Comparison of ENCODE assay signal across 34 cellular contexts in genomic region chr1:229180161-229180560, GRCh38.
"Had no signal": no experiment of that assay in that cellular context is flagged by ENCODE, and none has a peak within 500 bp of the region (broad histone marks: within the 10 kb centered on the region; RNA-seq: fewer than 3 reads in every experiment).

No MANE protein-coding gene starts in this region.

- ATAC-seq: activated CD8-positive, alpha-beta memory T cell treated with anti-CD3 and anti-CD28 coated beads, Interleukin-2, amount 10 ng/mL, durations not matched to agents 7 days and 5 days; activated naive CD4-positive, alpha-beta T cell treated with anti-CD3 and anti-CD28 coated beads, Interleukin-2, amount 50 U/mL, for 72 hours; activated naive CD8-positive, alpha-beta T cell treated with anti-CD3 and anti-CD28 coated beads, Interleukin-2, amount 50 U/mL, for 24 hours; body of pancreas; Panc1; Right ventricle myocardium inferior had no signal

- H3K4me3 Mint-ChIP-seq: activated B cell treated with CpG ODN at 0.5 μM for 24 hours; activated CD4-positive, alpha-beta T cell treated with anti-CD3 and anti-CD28 coated beads, Interleukin-2, amount 10 ng/mL, durations not matched to agents 24 days and 14 days; activated CD8-positive, alpha-beta memory T cell treated with anti-CD3 and anti-CD28 coated beads, Interleukin-2, amount 10 ng/mL, durations not matched to agents 7 days and 5 days; activated naive CD8-positive, alpha-beta T cell treated with anti-CD3 and anti-CD28 coated beads, Interleukin-2, amount 50 U/mL, for 24 hours; activated T-cell treated with anti-CD3 and anti-CD28 coated beads, Interleukin-2, amount 50 U/mL, for 24 hours; activated T-helper 1 cell treated with anti-CD3 and anti-CD28 coated beads, Interleukin-12 subunit alpha, Interleukin-12 subunit beta, Interleukin-2, Interleukin-4 antibody, amounts not matched to agents 30 ng/mL and 10 ng/mL and 1 ng/mL, durations not matched to agents 14 hours and 24 hours and 36 hours; T-helper 2 cell treated with Interferon-gamma antibody and Interleukin-4, amounts not matched to agents 5 μg/mL and 100 μg/mL, for 36 hours had no signal

- H3K27ac Mint-ChIP-seq: activated B cell treated with CpG ODN at 0.5 μM for 24 hours; activated CD4-positive, alpha-beta T cell treated with anti-CD3 and anti-CD28 coated beads, Interleukin-2, amount 10 ng/mL, durations not matched to agents 24 days and 14 days; activated CD8-positive, alpha-beta memory T cell treated with anti-CD3 and anti-CD28 coated beads, Interleukin-2, amount 10 ng/mL, durations not matched to agents 7 days and 5 days; activated naive CD4-positive, alpha-beta T cell treated with anti-CD3 and anti-CD28 coated beads, Interleukin-2, amount 50 U/mL, for 72 hours; activated naive CD8-positive, alpha-beta T cell treated with anti-CD3 and anti-CD28 coated beads, Interleukin-2, amount 50 U/mL, for 24 hours; activated T-cell treated with anti-CD3 and anti-CD28 coated beads, Interleukin-2, amount 50 U/mL, for 24 hours; activated T-helper 1 cell treated with anti-CD3 and anti-CD28 coated beads, Interleukin-12 subunit alpha, Interleukin-12 subunit beta, Interleukin-2, Interleukin-4 antibody, amounts not matched to agents 30 ng/mL and 10 ng/mL and 1 ng/mL, durations not matched to agents 14 hours and 24 hours and 36 hours; T-helper 2 cell treated with Interferon-gamma antibody and Interleukin-4, amounts not matched to agents 5 μg/mL and 100 μg/mL, for 36 hours had no signal

- H3K27me3 ChIP-seq: ascending aorta, body of pancreas, SJCRH30 had no signal

- H3K4me1 Mint-ChIP-seq: activated B cell treated with CpG ODN at 0.5 μM for 24 hours; activated CD4-positive, alpha-beta T cell treated with anti-CD3 and anti-CD28 coated beads, Interleukin-2, amount 10 ng/mL, durations not matched to agents 24 days and 14 days; activated CD8-positive, alpha-beta memory T cell treated with anti-CD3 and anti-CD28 coated beads, Interleukin-2, amount 10 ng/mL, durations not matched to agents 7 days and 5 days; activated naive CD8-positive, alpha-beta T cell treated with anti-CD3 and anti-CD28 coated beads, Interleukin-2, amount 50 U/mL, for 24 hours had no signal

- H3K4me3 ChIP-seq: ascending aorta, body of pancreas, SJCRH30 had no signal

- H3K4me2 ChIP-seq: SK-N-SH had no signal

- H3K27ac ChIP-seq: ascending aorta, body of pancreas, SJCRH30 had no signal

- FAIRE-seq: bronchial epithelial cell had no signal

- DNase-seq: activated B cell treated with CpG ODN at 0.5 μM for 24 hours; activated CD4-positive, alpha-beta T cell treated with anti-CD3 and anti-CD28 coated beads for 1 hour; activated CD4-positive, alpha-beta T cell treated with anti-CD3 and anti-CD28 coated beads, Interleukin-2, amount 10 ng/mL, durations not matched to agents 24 days and 14 days; activated CD4-positive, alpha-beta T cell treated with anti-CD3 and anti-CD28 coated beads, Interleukin-2, amount 50 U/mL, for 48 hours; activated CD8-positive, alpha-beta memory T cell treated with anti-CD3 and anti-CD28 coated beads, Interleukin-2, amount 10 ng/mL, durations not matched to agents 7 days and 5 days; activated effector memory CD4-positive, alpha-beta T cell treated with Interleukin-2 at 50 U/mL for 16 hours; activated naive CD4-positive, alpha-beta T cell; activated naive CD8-positive, alpha-beta T cell treated with anti-CD3 and anti-CD28 coated beads, Interleukin-2, amount 50 U/mL, for 24 hours; activated T-cell treated with anti-CD3 and anti-CD28 coated beads, Interleukin-2, amount 50 U/mL, for 24 hours; amniotic stem cell; body of pancreas; central memory CD4-positive, alpha-beta T cell; MV-4-11; NCI-H1092 treated with DMSO at 0.1 percent for 48 hours; NCI-H1417 treated with DMSO at 0.1 percent for 48 hours; NCI-H1694; NCI-H2029; NCI-H2107; NCI-H2171 treated with DMSO at 0.1 percent for 48 hours; NCI-H226; NCI-H526; NCI-H82; OCI-M1; RPMI8226; SJCRH30; SK-N-SH; SW 1271 had no signal

- H3K9me2 ChIP-seq: SK-N-SH had no signal

- H3K9me3 Mint-ChIP-seq: activated B cell treated with CpG ODN at 0.5 μM for 24 hours; activated CD4-positive, alpha-beta T cell treated with anti-CD3 and anti-CD28 coated beads, Interleukin-2, amount 10 ng/mL, durations not matched to agents 24 days and 14 days; activated naive CD4-positive, alpha-beta T cell treated with anti-CD3 and anti-CD28 coated beads, Interleukin-2, amount 50 U/mL, for 72 hours; activated naive CD8-positive, alpha-beta T cell treated with anti-CD3 and anti-CD28 coated beads, Interleukin-2, amount 50 U/mL, for 24 hours; activated T-cell treated with anti-CD3 and anti-CD28 coated beads, Interleukin-2, amount 50 U/mL, for 24 hours; activated T-helper 1 cell treated with anti-CD3 and anti-CD28 coated beads, Interleukin-12 subunit alpha, Interleukin-12 subunit beta, Interleukin-2, Interleukin-4 antibody, amounts not matched to agents 30 ng/mL and 10 ng/mL and 1 ng/mL, durations not matched to agents 14 hours and 24 hours and 36 hours; T-helper 2 cell treated with Interferon-gamma antibody and Interleukin-4, amounts not matched to agents 5 μg/mL and 100 μg/mL, for 36 hours had no signal

- H3K36me3 ChIP-seq: ascending aorta, SJCRH30 had no signal

- H3K9ac ChIP-seq: SK-N-SH had no signal

- H3K9me3 ChIP-seq: ascending aorta, body of pancreas, SJCRH30, SK-N-SH had no signal

- H3K36me3 Mint-ChIP-seq: activated CD8-positive, alpha-beta memory T cell treated with anti-CD3 and anti-CD28 coated beads, Interleukin-2, amount 10 ng/mL, durations not matched to agents 7 days and 5 days; activated naive CD4-positive, alpha-beta T cell treated with anti-CD3 and anti-CD28 coated beads, Interleukin-2, amount 50 U/mL, for 72 hours had no signal

- H3K27me3 Mint-ChIP-seq: activated naive CD8-positive, alpha-beta T cell treated with anti-CD3 and anti-CD28 coated beads, Interleukin-2, amount 50 U/mL, for 24 hours; activated T-cell treated with anti-CD3 and anti-CD28 coated beads, Interleukin-2, amount 50 U/mL, for 24 hours had no signal

- H3K4me1 ChIP-seq: ascending aorta had no signal
